25 cellular contexts compared by ENCODE assay signal in genomic region chr18:66138642-66139041, GRCh38.
"Had no signal": no experiment of that assay in that cellular context is flagged by ENCODE, and none has a peak within 500 bp of the region (broad histone marks: within the 10 kb centered on the region; RNA-seq: fewer than 3 reads in every experiment).

No MANE protein-coding gene starts in this region.

- H3K27me3 Mint-ChIP-seq: effector memory CD8-positive, alpha-beta T cell; naive thymus-derived CD8-positive, alpha-beta T cell; progenitor cell of endocrine pancreas; stimulated activated memory B cell treated with anti-CD40 and anti-IgM and Interleukin-4, amounts not matched to agents 10 μg/mL and 1 μg/mL and 100 μg/mL, for 72 hours had no signal

- ATAC-seq: effector memory CD8-positive, alpha-beta T cell; mucosa of descending colon; naive thymus-derived CD8-positive, alpha-beta T cell; sciatic nerve; stimulated activated memory B cell treated with anti-CD40 and anti-IgM and Interleukin-4, amounts not matched to agents 10 μg/mL and 1 μg/mL and 100 μg/mL, for 72 hours; stimulated activated naive CD8-positive, alpha-beta T cell treated with anti-CD3 and anti-CD28 coated beads, Interleukin-15, Interleukin-2, amounts not matched to agents 100 U/mL and 50 U/mL, for 24 hours had no signal

- H3K9me3 ChIP-seq: esophagus squamous epithelium, mucosa of descending colon, spleen, thoracic aorta, tibial nerve, upper lobe of left lung had no signal

- H3K4me3 Mint-ChIP-seq: effector memory CD8-positive, alpha-beta T cell; mesothelial cell of epicardium; naive thymus-derived CD8-positive, alpha-beta T cell; stimulated activated memory B cell treated with anti-CD40 and anti-IgM and Interleukin-4, amounts not matched to agents 10 μg/mL and 1 μg/mL and 100 μg/mL, for 72 hours had no signal

- H3K36me3 ChIP-seq: esophagus squamous epithelium, spleen, thoracic aorta, tibial nerve, upper lobe of left lung had no signal

- H3K79me2 ChIP-seq: parathyroid adenoma had no signal

- H3K9ac ChIP-seq: parathyroid adenoma had no signal

- H3K27ac ChIP-seq: esophagus squamous epithelium, parathyroid adenoma, skin epidermis, spleen, thoracic aorta, tibial nerve, upper lobe of left lung had no signal

- H3K27ac Mint-ChIP-seq: effector memory CD8-positive, alpha-beta T cell; mesothelial cell of epicardium; naive thymus-derived CD8-positive, alpha-beta T cell; progenitor cell of endocrine pancreas; stimulated activated memory B cell treated with anti-CD40 and anti-IgM and Interleukin-4, amounts not matched to agents 10 μg/mL and 1 μg/mL and 100 μg/mL, for 72 hours had no signal

- H3K4me3 ChIP-seq: esophagus squamous epithelium, mucosa of descending colon, skin epidermis, spleen, thoracic aorta, tibial nerve, upper lobe of left lung had no signal

- H2AFZ ChIP-seq: parathyroid adenoma had no signal

- FAIRE-seq: keratinocyte, urothelium cell line had no signal

- H3K9me3 Mint-ChIP-seq: mesothelial cell of epicardium; stimulated activated memory B cell treated with anti-CD40 and anti-IgM and Interleukin-4, amounts not matched to agents 10 μg/mL and 1 μg/mL and 100 μg/mL, for 72 hours had no signal

- DNase-seq: caudate nucleus; cerebellar nuclear complex; cortex of kidney; effector memory CD8-positive, alpha-beta T cell; erythroblast; esophagus squamous epithelium; foreskin melanocyte; glutamatergic neuron; mesenchymal stem cell; mucosa of descending colon; naive thymus-derived CD8-positive, alpha-beta T cell; spleen; stimulated activated CD4-positive, alpha-beta T cell treated with anti-CD3 and anti-CD28 coated beads, Interleukin-4, amount 100 ng/mL, for 4 hours; stimulated activated naive CD8-positive, alpha-beta T cell treated with anti-CD3 and anti-CD28 coated beads, Interleukin-15, Interleukin-2, amounts not matched to agents 100 U/mL and 50 U/mL, for 24 hours; upper lobe of left lung had no signal

- H3K4me1 ChIP-seq: esophagus squamous epithelium, parathyroid adenoma, spleen, tibial nerve, upper lobe of left lung had no signal

- H3K4me1 Mint-ChIP-seq: mesothelial cell of epicardium; naive thymus-derived CD8-positive, alpha-beta T cell; stimulated activated memory B cell treated with anti-CD40 and anti-IgM and Interleukin-4, amounts not matched to agents 10 μg/mL and 1 μg/mL and 100 μg/mL, for 72 hours had no signal

- H3K27me3 ChIP-seq: esophagus squamous epithelium, spleen, tibial nerve, upper lobe of left lung had no signal
